Comparison of ENCODE assay signal across 5 cellular contexts in the genomic region with DNA sequence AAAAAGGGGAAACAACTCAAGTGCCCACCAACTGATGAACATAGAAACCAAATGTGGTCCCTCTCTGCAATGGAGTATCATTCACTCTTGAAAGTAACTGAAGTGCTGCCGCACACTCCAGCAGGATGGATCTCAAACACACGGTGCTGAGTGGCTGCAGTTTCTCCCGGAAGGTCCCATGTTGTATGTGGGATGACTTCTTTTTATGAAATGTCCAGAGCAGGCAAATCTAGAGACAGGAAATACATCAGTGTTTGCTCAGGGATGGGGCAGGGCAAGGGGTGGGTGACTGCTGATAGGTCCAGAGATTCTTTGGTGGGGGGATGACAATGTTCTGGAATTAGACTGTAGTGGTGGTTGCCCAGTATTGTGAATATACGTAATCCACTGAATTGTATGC.
"Had no signal": no experiment of that assay in that cellular context is flagged by ENCODE, and none has a peak within 500 bp of the region (broad histone marks: within the 10 kb centered on the region; RNA-seq: fewer than 3 reads in every experiment).

No MANE protein-coding gene starts in this region.

- H3K4me1 Mint-ChIP-seq: GM23338, H9 had no signal

- H2AFZ ChIP-seq: GM23338 had no signal

- ATAC-seq: GM23338 had no signal

- H3K4me3 Mint-ChIP-seq: GM23338, H9 had no signal

- H3K4me2 ChIP-seq: GM23338 had no signal

- H3K4me3 ChIP-seq: GM23338, K562 had no signal

- DNase-seq: H9, HCEC 1CT, IMR-90 had no signal

- H3K27ac Mint-ChIP-seq: GM23338, H9 had no signal
